In genomic region chr6:27753668-27754407, GRCh38 we compare ENCODE assay signal across 8 cellular contexts.
A peak's percentile ranks its signal among the peaks of the same experiment; 100 is the strongest.
DNase-seq lines count a peak whose midpoint lies in the region; ATAC-seq and TF ChIP-seq lines count a peak whose summit lies in the region.

No MANE protein-coding gene starts in this region.

- POLR2A ChIA-PET in activated B cell treated with CpG ODN at 0.5 μM for 24 hours (lab: Charles Lee): interaction anchor here (0.7 to 3.2 kb wide), 10 partner anchors 19 to 1142 kb away, joined by 3 to 22 read pairs (median 4); a partner anchor contains a TSS

- H3K4me3 Mint-ChIP-seq in activated B cell treated with CpG ODN at 0.5 μM for 24 hours: peak overlapping the region; percentile 96

- H3K4me1 Mint-ChIP-seq in activated B cell treated with CpG ODN at 0.5 μM for 24 hours: peaks cover 32% of the 10 kb centered on the region

- DNase-seq in AG08395 (ENCODE audit: low spot score) (peak; percentile 69), NCI-H226 (peak; percentile 82), activated B cell treated with CpG ODN at 0.5 μM for 24 hours (peak; percentile 53), cerebellum (ENCODE audit: low spot score) (peak; percentile 70), left lobe of liver (ENCODE audit: low spot score) (peak; percentile 62)
- peak; percentile 66 to 69 for DNase-seq in stimulated activated CD4-positive, alpha-beta T cell treated with anti-CD3 and anti-CD28 coated beads, Interleukin-2, amount 100 ng/mL, for 48 hours

- peak overlapping the region; percentile 97 for H3K27ac Mint-ChIP-seq in activated B cell treated with CpG ODN at 0.5 μM for 24 hours

- H3K9me3 Mint-ChIP-seq in activated B cell treated with CpG ODN at 0.5 μM for 24 hours: no peaks in the 10 kb centered on the region

- intact Hi-C loops in activated B cell treated with CpG ODN at 0.5 μM for 24 hours (cut with micrococcal nuclease): loop anchor here (1.0 to 10.0 kb wide), 16 partner anchors 18 to 1761 kb away; partner anchors contain the start of genes HMGN4, POM121L2, ZNF165 and ZNF391

- no peaks in the 10 kb centered on the region for H3K27me3 Mint-ChIP-seq in activated B cell treated with CpG ODN at 0.5 μM for 24 hours

- CTCF ChIA-PET in activated B cell treated with CpG ODN at 0.5 μM for 24 hours (lab: Charles Lee): interaction anchor here (0.9 to 3.6 kb wide), 7 partner anchors 12 to 577 kb away, joined by 3 to 38 read pairs (median 14); no protein-coding TSS in a partner anchor

- peak; percentile 55 for ATAC-seq in GM18867 (IDR thresholded peaks at IDR 0.05; ENCODE audit: unreplicated experiment)
- ATAC-seq in HG03159 (IDR thresholded peaks at IDR 0.05; ENCODE audit: unreplicated experiment): peak; percentile 46
- peak; percentile 59 for ATAC-seq in activated B cell treated with CpG ODN at 0.5 μM for 24 hours (ENCODE audit: low read depth)
- ATAC-seq in left lobe of liver: peak; percentile 58

- TF ChIP-seq CTCF in activated B cell treated with CpG ODN at 0.5 μM for 24 hours (IDR thresholded peaks at IDR 0.05): no peak

- peaks cover 8% of the 10 kb centered on the region for H3K36me3 Mint-ChIP-seq in activated B cell treated with CpG ODN at 0.5 μM for 24 hours (ENCODE audit: low read depth)

Comparison
In these comparisons a context has a peak if more than half of its experiments do, and no peak if none do; other contexts are left out.
1. Peak in every context shown above with its lines: DNase-seq and ATAC-seq.